In genomic region chr11:67391304-67392181, GRCh38 we compare ENCODE assay signal across 1 cellular context.
TF ChIP-seq lines count a peak whose summit lies in the region.

RAD9A (plus strand) TSS chr11:67391986; CDS start chr11:67392045, 59 bp downstream.

TF ChIP-seq in HepG2, 621 proteins besides CTCF, POLR2A, EP300 and RAD21 (continued from another document and continues in another):
- TF ChIP-seq, protein P1, sequence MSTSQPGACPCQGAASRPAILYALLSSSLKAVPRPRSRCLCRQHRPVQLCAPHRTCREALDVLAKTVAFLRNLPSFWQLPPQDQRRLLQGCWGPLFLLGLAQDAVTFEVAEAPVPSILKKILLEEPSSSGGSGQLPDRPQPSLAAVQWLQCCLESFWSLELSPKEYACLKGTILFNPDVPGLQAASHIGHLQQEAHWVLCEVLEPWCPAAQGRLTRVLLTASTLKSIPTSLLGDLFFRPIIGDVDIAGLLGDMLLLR (CRISPR knock-in tag; IDR thresholded peaks at IDR 0.05), result peak; percentile 96
- TF ChIP-seq RARG (CRISPR knock-in tag; IDR thresholded peaks at IDR 0.05; ENCODE audit: low read depth) (no peak), ZBTB42 (CRISPR knock-in tag; IDR thresholded peaks at IDR 0.05) (peak; percentile 84), PAX8 (CRISPR knock-in tag; IDR thresholded peaks at IDR 0.05; ENCODE audit: borderline replicate concordance) (no peak), ZNF337 (CRISPR knock-in tag; IDR thresholded peaks at IDR 0.05; ENCODE audit: borderline replicate concordance, low read depth) (no peak), ZMYM2 (CRISPR knock-in tag; IDR thresholded peaks at IDR 0.05) (0 out of 2 replicates have a peak, but pooled peaks have one; percentile 44), ZNF674 (CRISPR knock-in tag; IDR thresholded peaks at IDR 0.05; ENCODE audit: low read depth) (no peak), SSRP1 (CRISPR knock-in tag; IDR thresholded peaks at IDR 0.05) (no peak), HIVEP1 (CRISPR knock-in tag; IDR thresholded peaks at IDR 0.05) (peak; percentile 97), RNF2 (conservative IDR thresholded peaks at IDR 0.05; ENCODE audit: low read depth) (peak; percentile 96), ZNF274 (CRISPR knock-in tag; IDR thresholded peaks at IDR 0.05) (peak; percentile 91), DRAP1 (CRISPR knock-in tag; IDR thresholded peaks at IDR 0.05) (peak; percentile 58), ZNF709 (CRISPR knock-in tag; IDR thresholded peaks at IDR 0.05) (peak; percentile 86; the same call in 1 of the 2 replicates), GPN1 (CRISPR knock-in tag; IDR thresholded peaks at IDR 0.05; ENCODE audit: borderline replicate concordance) (no peak), ZNF879 (CRISPR knock-in tag; IDR thresholded peaks at IDR 0.05) (peak; percentile 93), SOX5 (CRISPR knock-in tag; IDR thresholded peaks at IDR 0.05; ENCODE audit: borderline replicate concordance) (peak; percentile 67; the same call in 1 of the 2 replicates), NFRKB (IDR thresholded peaks at IDR 0.05) (no peak), MBD4 (IDR thresholded peaks at IDR 0.05; ENCODE audit: borderline replicate concordance, low read length) (no peak), ZNF3 (CRISPR knock-in tag; IDR thresholded peaks at IDR 0.05) (no peak), RXRB (CRISPR knock-in tag; IDR thresholded peaks at IDR 0.05; ENCODE audit: borderline replicate concordance) (peak; percentile 43), ZNF839 (CRISPR knock-in tag; IDR thresholded peaks at IDR 0.05; ENCODE audit: borderline replicate concordance) (no peak), CENPX (CRISPR knock-in tag; IDR thresholded peaks at IDR 0.05) (no peak), FOXJ3 (CRISPR knock-in tag; IDR thresholded peaks at IDR 0.05; ENCODE audit: borderline replicate concordance) (no peak), ZNF160 (CRISPR knock-in tag; IDR thresholded peaks at IDR 0.05) (no peak), ZNF431 (CRISPR knock-in tag; IDR thresholded peaks at IDR 0.05; ENCODE audit: borderline replicate concordance, low read depth) (no peak; the same call in 1 of the 2 replicates), ZNF639 (CRISPR knock-in tag; conservative IDR thresholded peaks at IDR 0.05) (peak; percentile 57; the same call in 1 of the 2 replicates), ZNF562 (CRISPR knock-in tag; IDR thresholded peaks at IDR 0.05; ENCODE audit: borderline replicate concordance) (peak; percentile 74; the same call in 1 of the 2 replicates), HMGA1 (CRISPR knock-in tag; conservative IDR thresholded peaks at IDR 0.05) (no peak), TRAFD1 (CRISPR knock-in tag; IDR thresholded peaks at IDR 0.05; ENCODE audit: borderline replicate concordance) (no peak), ZNF530 (CRISPR knock-in tag; IDR thresholded peaks at IDR 0.05; ENCODE audit: low read depth) (no peak), ZNF557 (CRISPR knock-in tag; IDR thresholded peaks at IDR 0.05) (no peak), ZNF577 (CRISPR knock-in tag; IDR thresholded peaks at IDR 0.05; ENCODE audit: borderline replicate concordance, low read depth) (no peak), ZNF331 (CRISPR knock-in tag; IDR thresholded peaks at IDR 0.05) (peak; percentile 68), ADNP (CRISPR knock-in tag; IDR thresholded peaks at IDR 0.05) (no peak), ZNF644 (CRISPR knock-in tag; IDR thresholded peaks at IDR 0.05; ENCODE audit: low read depth) (no peak), ZNF543 (CRISPR knock-in tag; IDR thresholded peaks at IDR 0.05) (peak; percentile 74; the same call in 1 of the 2 replicates), HOXA7 (CRISPR knock-in tag; IDR thresholded peaks at IDR 0.05) (peak; percentile 71; the same call in 1 of the 2 replicates), HNRNPLL (IDR thresholded peaks at IDR 0.05; ENCODE audit: low read depth, low read length, poor library complexity, severe bottlenecking) (peak; percentile 50), TCF7 (IDR thresholded peaks at IDR 0.05; ENCODE audit: low read depth) (0 out of 2 replicates have a peak, but pooled peaks have one; percentile 15), ZNF614 (CRISPR knock-in tag; IDR thresholded peaks at IDR 0.05; ENCODE audit: borderline replicate concordance) (peak; percentile 40; the same call in 1 of the 2 replicates), ZNF546 (CRISPR knock-in tag; conservative IDR thresholded peaks at IDR 0.05) (peak; percentile 37; the same call in 1 of the 2 replicates), ZNF383 (CRISPR knock-in tag; IDR thresholded peaks at IDR 0.05; ENCODE audit: borderline replicate concordance) (no peak), RBAK (CRISPR knock-in tag; IDR thresholded peaks at IDR 0.05) (no peak), ZNF720 (CRISPR knock-in tag; IDR thresholded peaks at IDR 0.05) (no peak), ZNF136 (CRISPR knock-in tag; IDR thresholded peaks at IDR 0.05; ENCODE audit: low read depth) (no peak), NFKBIZ (CRISPR knock-in tag; IDR thresholded peaks at IDR 0.05) (peak; percentile 74; the same call in 1 of the 2 replicates), ZNF17 (CRISPR knock-in tag; IDR thresholded peaks at IDR 0.05) (no peak), HOXA5 (CRISPR knock-in tag; IDR thresholded peaks at IDR 0.05) (peak; percentile 74; the same call in 1 of the 2 replicates), ZNF232 (CRISPR knock-in tag; IDR thresholded peaks at IDR 0.05; ENCODE audit: borderline replicate concordance) (0 out of 2 replicates have a peak, but pooled peaks have one; percentile 71)
- TF ChIP-seq, protein P2, sequence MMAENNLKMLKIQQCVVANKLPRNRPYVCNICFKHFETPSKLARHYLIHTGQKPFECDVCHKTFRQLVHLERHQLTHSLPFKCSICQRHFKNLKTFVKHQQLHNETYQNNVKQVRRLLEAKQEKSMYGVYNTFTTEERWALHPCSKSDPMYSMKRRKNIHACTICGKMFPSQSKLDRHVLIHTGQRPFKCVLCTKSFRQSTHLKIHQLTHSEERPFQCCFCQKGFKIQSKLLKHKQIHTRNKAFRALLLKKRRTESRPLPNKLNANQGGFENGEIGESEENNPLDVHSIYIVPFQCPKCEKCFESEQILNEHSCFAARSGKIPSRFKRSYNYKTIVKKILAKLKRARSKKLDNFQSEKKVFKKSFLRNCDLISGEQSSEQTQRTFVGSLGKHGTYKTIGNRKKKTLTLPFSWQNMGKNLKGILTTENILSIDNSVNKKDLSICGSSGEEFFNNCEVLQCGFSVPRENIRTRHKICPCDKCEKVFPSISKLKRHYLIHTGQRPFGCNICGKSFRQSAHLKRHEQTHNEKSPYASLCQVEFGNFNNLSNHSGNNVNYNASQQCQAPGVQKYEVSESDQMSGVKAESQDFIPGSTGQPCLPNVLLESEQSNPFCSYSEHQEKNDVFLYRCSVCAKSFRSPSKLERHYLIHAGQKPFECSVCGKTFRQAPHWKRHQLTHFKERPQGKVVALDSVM (CRISPR knock-in tag; IDR thresholded peaks at IDR 0.05), result peak; percentile 76
- TF ChIP-seq, protein P3, sequence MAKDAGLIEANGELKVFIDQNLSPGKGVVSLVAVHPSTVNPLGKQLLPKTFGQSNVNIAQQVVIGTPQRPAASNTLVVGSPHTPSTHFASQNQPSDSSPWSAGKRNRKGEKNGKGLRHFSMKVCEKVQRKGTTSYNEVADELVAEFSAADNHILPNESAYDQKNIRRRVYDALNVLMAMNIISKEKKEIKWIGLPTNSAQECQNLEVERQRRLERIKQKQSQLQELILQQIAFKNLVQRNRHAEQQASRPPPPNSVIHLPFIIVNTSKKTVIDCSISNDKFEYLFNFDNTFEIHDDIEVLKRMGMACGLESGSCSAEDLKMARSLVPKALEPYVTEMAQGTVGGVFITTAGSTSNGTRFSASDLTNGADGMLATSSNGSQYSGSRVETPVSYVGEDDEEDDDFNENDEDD (CRISPR knock-in tag; IDR thresholded peaks at IDR 0.05; ENCODE audit: borderline replicate concordance), result peak; percentile 95
- TF ChIP-seq, protein P4, sequence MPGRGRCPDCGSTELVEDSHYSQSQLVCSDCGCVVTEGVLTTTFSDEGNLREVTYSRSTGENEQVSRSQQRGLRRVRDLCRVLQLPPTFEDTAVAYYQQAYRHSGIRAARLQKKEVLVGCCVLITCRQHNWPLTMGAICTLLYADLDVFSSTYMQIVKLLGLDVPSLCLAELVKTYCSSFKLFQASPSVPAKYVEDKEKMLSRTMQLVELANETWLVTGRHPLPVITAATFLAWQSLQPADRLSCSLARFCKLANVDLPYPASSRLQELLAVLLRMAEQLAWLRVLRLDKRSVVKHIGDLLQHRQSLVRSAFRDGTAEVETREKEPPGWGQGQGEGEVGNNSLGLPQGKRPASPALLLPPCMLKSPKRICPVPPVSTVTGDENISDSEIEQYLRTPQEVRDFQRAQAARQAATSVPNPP (CRISPR knock-in tag; IDR thresholded peaks at IDR 0.05), result peak; percentile 87
- TF ChIP-seq, protein P5, sequence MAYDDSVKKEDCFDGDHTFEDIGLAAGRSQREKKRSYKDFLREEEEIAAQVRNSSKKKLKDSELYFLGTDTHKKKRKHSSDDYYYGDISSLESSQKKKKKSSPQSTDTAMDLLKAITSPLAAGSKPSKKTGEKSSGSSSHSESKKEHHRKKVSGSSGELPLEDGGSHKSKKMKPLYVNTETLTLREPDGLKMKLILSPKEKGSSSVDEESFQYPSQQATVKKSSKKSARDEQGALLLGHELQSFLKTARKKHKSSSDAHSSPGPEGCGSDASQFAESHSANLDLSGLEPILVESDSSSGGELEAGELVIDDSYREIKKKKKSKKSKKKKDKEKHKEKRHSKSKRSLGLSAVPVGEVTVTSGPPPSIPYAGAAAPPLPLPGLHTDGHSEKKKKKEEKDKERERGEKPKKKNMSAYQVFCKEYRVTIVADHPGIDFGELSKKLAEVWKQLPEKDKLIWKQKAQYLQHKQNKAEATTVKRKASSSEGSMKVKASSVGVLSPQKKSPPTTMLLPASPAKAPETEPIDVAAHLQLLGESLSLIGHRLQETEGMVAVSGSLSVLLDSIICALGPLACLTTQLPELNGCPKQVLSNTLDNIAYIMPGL (CRISPR knock-in tag; IDR thresholded peaks at IDR 0.05; ENCODE audit: borderline replicate concordance in 1 of 2, low read depth in 1 of 2), result peak in 1 of 2 experiments; percentile 80; a peak in 3 of 4 replicates
- TF ChIP-seq, protein P6, sequence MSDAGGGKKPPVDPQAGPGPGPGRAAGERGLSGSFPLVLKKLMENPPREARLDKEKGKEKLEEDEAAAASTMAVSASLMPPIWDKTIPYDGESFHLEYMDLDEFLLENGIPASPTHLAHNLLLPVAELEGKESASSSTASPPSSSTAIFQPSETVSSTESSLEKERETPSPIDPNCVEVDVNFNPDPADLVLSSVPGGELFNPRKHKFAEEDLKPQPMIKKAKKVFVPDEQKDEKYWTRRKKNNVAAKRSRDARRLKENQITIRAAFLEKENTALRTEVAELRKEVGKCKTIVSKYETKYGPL (CRISPR knock-in tag; IDR thresholded peaks at IDR 0.05), result no peak
- TF ChIP-seq, protein P7, sequence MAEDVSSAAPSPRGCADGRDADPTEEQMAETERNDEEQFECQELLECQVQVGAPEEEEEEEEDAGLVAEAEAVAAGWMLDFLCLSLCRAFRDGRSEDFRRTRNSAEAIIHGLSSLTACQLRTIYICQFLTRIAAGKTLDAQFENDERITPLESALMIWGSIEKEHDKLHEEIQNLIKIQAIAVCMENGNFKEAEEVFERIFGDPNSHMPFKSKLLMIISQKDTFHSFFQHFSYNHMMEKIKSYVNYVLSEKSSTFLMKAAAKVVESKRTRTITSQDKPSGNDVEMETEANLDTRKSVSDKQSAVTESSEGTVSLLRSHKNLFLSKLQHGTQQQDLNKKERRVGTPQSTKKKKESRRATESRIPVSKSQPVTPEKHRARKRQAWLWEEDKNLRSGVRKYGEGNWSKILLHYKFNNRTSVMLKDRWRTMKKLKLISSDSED (CRISPR knock-in tag; IDR thresholded peaks at IDR 0.05), result no peak
